In genomic region chr6:55524441-55524840, GRCh38 we compare ENCODE assay signal across 32 cellular contexts. TPM values are rescaled to one million over a fixed set of nuclear protein-coding genes. Genes with fewer than 3 reads are reported as not detected.
"Had no signal": no experiment of that assay in that cellular context is flagged by ENCODE, and none has a peak within 500 bp of the region (broad histone marks: within the 10 kb centered on the region; RNA-seq: fewer than 3 reads in every experiment).

No MANE protein-coding gene starts in this region.

- H3K9ac ChIP-seq: KMS-11, SK-N-SH had no signal

- H3K9me3 ChIP-seq: SK-N-SH had no signal

- DNase-seq: Karpas-422, KBM-7, MM.1S, MV-4-11, NCI-H1092, NCI-H1105, NCI-H1417 treated with DMSO at 0.1 percent for 48 hours, NCI-H1436 treated with DMSO at 0.1 percent for 48 hours, NCI-H1694 treated with DMSO at 0.1 percent for 48 hours, NCI-H187 treated with DMSO at 0.1 percent for 48 hours, NCI-H2029, NCI-H2081, NCI-H2171 treated with DMSO at 0.1 percent for 48 hours, NCI-H2227 treated with DMSO at 0.1 percent for 48 hours, NCI-H345, NCI-H446, NCI-H510A treated with DMSO at 0.1 percent for 48 hours, NCI-H524 treated with DMSO at 0.1 percent for 48 hours, NCI-H526 treated with DMSO at 0.1 percent for 48 hours, NCI-H774, PC-9, Right ventricle myocardium superior, RPMI8226, SHP77 treated with DMSO at 0.1 percent for 48 hours, SK-N-SH, SW 1271, T-helper 1 cell had no signal

- H3K4me3 ChIP-seq: PC-9 had no signal

- ATAC-seq: Panc1 had no signal

- H3K4me2 ChIP-seq: KMS-11, PC-9, SK-N-SH had no signal

- H3K27ac ChIP-seq: KMS-11, PC-9 had no signal

RNA-seq across cellular contexts. Expression of gene HMGCLL1, which starts 54.6 kb away (rescaled TPM):
- total RNA-seq: LHCN-M2, OCI-LY7, SK-MEL-5 had no signal
- polyA plus RNA-seq: SK-N-SH had no signal
